ENCODE assay signal across 2 cellular contexts in genomic region chr16:85259831-85260165, GRCh38.
TF ChIP-seq lines count a peak whose summit lies in the region.

No MANE protein-coding gene starts in this region.

TF ChIP-seq in H1, 55 proteins besides CTCF, POLR2A, EP300 and RAD21 (continued from another document):
- TF ChIP-seq TCF12 (IDR thresholded peaks at IDR 0.05; ENCODE audit: low read depth, low read length): no peak
- TF ChIP-seq CEBPB (IDR thresholded peaks at IDR 0.05; ENCODE audit: low read depth, low read length): no peak
- no peak for TF ChIP-seq CBX5 (IDR thresholded peaks at IDR 0.05; ENCODE audit: low read depth, low read length)
- no peak for TF ChIP-seq BCL11A (IDR thresholded peaks at IDR 0.05; ENCODE audit: low read depth in 2 of 2, low read length in 2 of 2)
- TF ChIP-seq PHF8 (conservative IDR thresholded peaks at IDR 0.05; ENCODE audit: low read depth, low read length): no peak
- no peak for TF ChIP-seq KDM5A (IDR thresholded peaks at IDR 0.05; ENCODE audit: low read length)
- TF ChIP-seq TBP (IDR thresholded peaks at IDR 0.05; ENCODE audit: low read depth, low read length): no peak
- TF ChIP-seq BACH1 (IDR thresholded peaks at IDR 0.05; ENCODE audit: low read length): no peak
- TF ChIP-seq TEAD4 (IDR thresholded peaks at IDR 0.05; ENCODE audit: low read depth, low read length): no peak

TF ChIP-seq in neural cell, 6 proteins besides CTCF, POLR2A, EP300 and RAD21 (continued from another document):
- no peak for TF ChIP-seq REST (IDR thresholded peaks at IDR 0.05; ENCODE audit: borderline replicate concordance)
